1 cellular context compared by ENCODE assay signal in the genomic region with DNA sequence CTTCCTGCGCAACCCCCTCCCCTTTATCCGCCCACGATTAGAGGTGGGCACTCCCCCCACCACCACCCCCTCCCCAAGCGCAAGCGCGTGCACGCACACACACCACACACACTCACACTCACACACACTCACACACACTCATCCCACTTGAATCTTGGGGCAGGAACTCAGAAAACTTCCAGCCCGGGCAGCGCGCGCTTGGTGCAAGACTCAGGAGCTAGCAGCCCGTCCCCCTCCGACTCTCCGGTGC.
TF ChIP-seq lines count a peak whose summit lies in the region.

A gene (plus strand): TSS at position 170 of the 250 bp plus-strand sequence. CDS start 788 bp downstream, outside the sequence.

TF ChIP-seq in HepG2, 621 proteins besides CTCF, POLR2A, EP300 and RAD21 (continued from another document and continues in another):
- TF ChIP-seq, protein P1, sequence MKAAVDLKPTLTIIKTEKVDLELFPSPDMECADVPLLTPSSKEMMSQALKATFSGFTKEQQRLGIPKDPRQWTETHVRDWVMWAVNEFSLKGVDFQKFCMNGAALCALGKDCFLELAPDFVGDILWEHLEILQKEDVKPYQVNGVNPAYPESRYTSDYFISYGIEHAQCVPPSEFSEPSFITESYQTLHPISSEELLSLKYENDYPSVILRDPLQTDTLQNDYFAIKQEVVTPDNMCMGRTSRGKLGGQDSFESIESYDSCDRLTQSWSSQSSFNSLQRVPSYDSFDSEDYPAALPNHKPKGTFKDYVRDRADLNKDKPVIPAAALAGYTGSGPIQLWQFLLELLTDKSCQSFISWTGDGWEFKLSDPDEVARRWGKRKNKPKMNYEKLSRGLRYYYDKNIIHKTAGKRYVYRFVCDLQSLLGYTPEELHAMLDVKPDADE (CRISPR knock-in tag; IDR thresholded peaks at IDR 0.05): peak; percentile 74; the same call in 1 of the 2 replicates
- TF ChIP-seq ZNF329 (CRISPR knock-in tag; IDR thresholded peaks at IDR 0.05; ENCODE audit: low read depth) (no peak), PTBP1 (IDR thresholded peaks at IDR 0.05; ENCODE audit: low read depth, low read length, poor library complexity, severe bottlenecking) (peak; percentile 81), ZNF17 (CRISPR knock-in tag; IDR thresholded peaks at IDR 0.05) (no peak), MYNN (CRISPR knock-in tag; IDR thresholded peaks at IDR 0.05; ENCODE audit: low read depth) (0 out of 2 replicates have a peak, but pooled peaks have one; percentile 9), SP5 (CRISPR knock-in tag; IDR thresholded peaks at IDR 0.05; ENCODE audit: borderline replicate concordance, low read depth) (0 out of 2 replicates have a peak, but pooled peaks have one; percentile 1), ATF7-NPFF (CRISPR knock-in tag; IDR thresholded peaks at IDR 0.05; ENCODE audit: low read depth) (0 out of 2 replicates have a peak, but pooled peaks have one; percentile 13), ASH2L (IDR thresholded peaks at IDR 0.05; ENCODE audit: insufficient read length, low read depth, low read length) (peak; percentile 11), ZSCAN20 (CRISPR knock-in tag; IDR thresholded peaks at IDR 0.05; ENCODE audit: borderline replicate concordance) (peak; percentile 23; the same call in 1 of the 2 replicates), HNRNPLL (IDR thresholded peaks at IDR 0.05; ENCODE audit: low read depth, low read length, poor library complexity, severe bottlenecking) (peak; percentile 68), HOXA7 (CRISPR knock-in tag; IDR thresholded peaks at IDR 0.05) (no peak), ZNF143 (CRISPR knock-in tag; IDR thresholded peaks at IDR 0.05) (peak; percentile 25; the same call in 1 of the 2 replicates), GZF1 (CRISPR knock-in tag; IDR thresholded peaks at IDR 0.05) (0 out of 2 replicates have a peak, but pooled peaks have one; percentile 10), ZNF777 (CRISPR knock-in tag; IDR thresholded peaks at IDR 0.05) (no peak), BCL6 (CRISPR knock-in tag; IDR thresholded peaks at IDR 0.05) (no peak), FOSL2 (CRISPR knock-in tag; IDR thresholded peaks at IDR 0.05) (0 out of 2 replicates have a peak, but pooled peaks have one; percentile 1), RFX1 (IDR thresholded peaks at IDR 0.05) (no peak), KLF16 (CRISPR knock-in tag; IDR thresholded peaks at IDR 0.05) (no peak), SAFB2 (CRISPR knock-in tag; IDR thresholded peaks at IDR 0.05; ENCODE audit: borderline replicate concordance, low read depth) (no peak), ZBTB8A (CRISPR knock-in tag; IDR thresholded peaks at IDR 0.05; ENCODE audit: borderline replicate concordance, low read depth) (no peak), ZNF816 (CRISPR knock-in tag; IDR thresholded peaks at IDR 0.05; ENCODE audit: borderline replicate concordance) (no peak)
- TF ChIP-seq, protein P2, sequence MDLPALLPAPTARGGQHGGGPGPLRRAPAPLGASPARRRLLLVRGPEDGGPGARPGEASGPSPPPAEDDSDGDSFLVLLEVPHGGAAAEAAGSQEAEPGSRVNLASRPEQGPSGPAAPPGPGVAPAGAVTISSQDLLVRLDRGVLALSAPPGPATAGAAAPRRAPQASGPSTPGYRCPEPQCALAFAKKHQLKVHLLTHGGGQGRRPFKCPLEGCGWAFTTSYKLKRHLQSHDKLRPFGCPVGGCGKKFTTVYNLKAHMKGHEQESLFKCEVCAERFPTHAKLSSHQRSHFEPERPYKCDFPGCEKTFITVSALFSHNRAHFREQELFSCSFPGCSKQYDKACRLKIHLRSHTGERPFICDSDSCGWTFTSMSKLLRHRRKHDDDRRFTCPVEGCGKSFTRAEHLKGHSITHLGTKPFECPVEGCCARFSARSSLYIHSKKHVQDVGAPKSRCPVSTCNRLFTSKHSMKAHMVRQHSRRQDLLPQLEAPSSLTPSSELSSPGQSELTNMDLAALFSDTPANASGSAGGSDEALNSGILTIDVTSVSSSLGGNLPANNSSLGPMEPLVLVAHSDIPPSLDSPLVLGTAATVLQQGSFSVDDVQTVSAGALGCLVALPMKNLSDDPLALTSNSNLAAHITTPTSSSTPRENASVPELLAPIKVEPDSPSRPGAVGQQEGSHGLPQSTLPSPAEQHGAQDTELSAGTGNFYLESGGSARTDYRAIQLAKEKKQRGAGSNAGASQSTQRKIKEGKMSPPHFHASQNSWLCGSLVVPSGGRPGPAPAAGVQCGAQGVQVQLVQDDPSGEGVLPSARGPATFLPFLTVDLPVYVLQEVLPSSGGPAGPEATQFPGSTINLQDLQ (CRISPR knock-in tag; IDR thresholded peaks at IDR 0.05): peak; percentile 6; the same call in 1 of the 2 replicates
- TF ChIP-seq, protein P3, sequence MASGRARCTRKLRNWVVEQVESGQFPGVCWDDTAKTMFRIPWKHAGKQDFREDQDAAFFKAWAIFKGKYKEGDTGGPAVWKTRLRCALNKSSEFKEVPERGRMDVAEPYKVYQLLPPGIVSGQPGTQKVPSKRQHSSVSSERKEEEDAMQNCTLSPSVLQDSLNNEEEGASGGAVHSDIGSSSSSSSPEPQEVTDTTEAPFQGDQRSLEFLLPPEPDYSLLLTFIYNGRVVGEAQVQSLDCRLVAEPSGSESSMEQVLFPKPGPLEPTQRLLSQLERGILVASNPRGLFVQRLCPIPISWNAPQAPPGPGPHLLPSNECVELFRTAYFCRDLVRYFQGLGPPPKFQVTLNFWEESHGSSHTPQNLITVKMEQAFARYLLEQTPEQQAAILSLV (CRISPR knock-in tag; IDR thresholded peaks at IDR 0.05; ENCODE audit: borderline replicate concordance): no peak
- TF ChIP-seq, protein P4, sequence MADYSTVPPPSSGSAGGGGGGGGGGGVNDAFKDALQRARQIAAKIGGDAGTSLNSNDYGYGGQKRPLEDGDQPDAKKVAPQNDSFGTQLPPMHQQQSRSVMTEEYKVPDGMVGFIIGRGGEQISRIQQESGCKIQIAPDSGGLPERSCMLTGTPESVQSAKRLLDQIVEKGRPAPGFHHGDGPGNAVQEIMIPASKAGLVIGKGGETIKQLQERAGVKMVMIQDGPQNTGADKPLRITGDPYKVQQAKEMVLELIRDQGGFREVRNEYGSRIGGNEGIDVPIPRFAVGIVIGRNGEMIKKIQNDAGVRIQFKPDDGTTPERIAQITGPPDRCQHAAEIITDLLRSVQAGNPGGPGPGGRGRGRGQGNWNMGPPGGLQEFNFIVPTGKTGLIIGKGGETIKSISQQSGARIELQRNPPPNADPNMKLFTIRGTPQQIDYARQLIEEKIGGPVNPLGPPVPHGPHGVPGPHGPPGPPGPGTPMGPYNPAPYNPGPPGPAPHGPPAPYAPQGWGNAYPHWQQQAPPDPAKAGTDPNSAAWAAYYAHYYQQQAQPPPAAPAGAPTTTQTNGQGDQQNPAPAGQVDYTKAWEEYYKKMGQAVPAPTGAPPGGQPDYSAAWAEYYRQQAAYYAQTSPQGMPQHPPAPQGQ (CRISPR knock-in tag; IDR thresholded peaks at IDR 0.05; ENCODE audit: borderline replicate concordance): no peak
- TF ChIP-seq, protein P5, sequence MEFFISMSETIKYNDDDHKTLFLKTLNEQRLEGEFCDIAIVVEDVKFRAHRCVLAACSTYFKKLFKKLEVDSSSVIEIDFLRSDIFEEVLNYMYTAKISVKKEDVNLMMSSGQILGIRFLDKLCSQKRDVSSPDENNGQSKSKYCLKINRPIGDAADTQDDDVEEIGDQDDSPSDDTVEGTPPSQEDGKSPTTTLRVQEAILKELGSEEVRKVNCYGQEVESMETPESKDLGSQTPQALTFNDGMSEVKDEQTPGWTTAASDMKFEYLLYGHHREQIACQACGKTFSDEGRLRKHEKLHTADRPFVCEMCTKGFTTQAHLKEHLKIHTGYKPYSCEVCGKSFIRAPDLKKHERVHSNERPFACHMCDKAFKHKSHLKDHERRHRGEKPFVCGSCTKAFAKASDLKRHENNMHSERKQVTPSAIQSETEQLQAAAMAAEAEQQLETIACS (CRISPR knock-in tag; IDR thresholded peaks at IDR 0.05): peak; percentile 68
- TF ChIP-seq, protein P6, sequence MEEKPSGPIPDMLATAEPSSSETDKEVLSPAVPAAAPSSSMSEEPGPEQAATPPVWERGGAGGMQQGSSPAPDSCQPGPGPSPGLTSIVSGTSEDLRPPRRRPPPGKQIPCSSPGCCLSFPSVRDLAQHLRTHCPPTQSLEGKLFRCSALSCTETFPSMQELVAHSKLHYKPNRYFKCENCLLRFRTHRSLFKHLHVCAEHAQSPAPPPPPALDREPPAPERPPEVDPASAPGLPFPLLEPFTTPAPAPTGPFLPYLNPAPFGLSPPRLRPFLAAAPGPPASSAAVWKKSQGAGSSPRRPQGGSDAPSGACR (CRISPR knock-in tag; IDR thresholded peaks at IDR 0.05): no peak
- TF ChIP-seq, protein P7, sequence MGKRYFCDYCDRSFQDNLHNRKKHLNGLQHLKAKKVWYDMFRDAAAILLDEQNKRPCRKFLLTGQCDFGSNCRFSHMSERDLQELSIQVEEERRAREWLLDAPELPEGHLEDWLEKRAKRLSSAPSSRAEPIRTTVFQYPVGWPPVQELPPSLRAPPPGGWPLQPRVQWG (CRISPR knock-in tag; IDR thresholded peaks at IDR 0.05; ENCODE audit: borderline replicate concordance, low read depth): no peak
- TF ChIP-seq, protein P8, sequence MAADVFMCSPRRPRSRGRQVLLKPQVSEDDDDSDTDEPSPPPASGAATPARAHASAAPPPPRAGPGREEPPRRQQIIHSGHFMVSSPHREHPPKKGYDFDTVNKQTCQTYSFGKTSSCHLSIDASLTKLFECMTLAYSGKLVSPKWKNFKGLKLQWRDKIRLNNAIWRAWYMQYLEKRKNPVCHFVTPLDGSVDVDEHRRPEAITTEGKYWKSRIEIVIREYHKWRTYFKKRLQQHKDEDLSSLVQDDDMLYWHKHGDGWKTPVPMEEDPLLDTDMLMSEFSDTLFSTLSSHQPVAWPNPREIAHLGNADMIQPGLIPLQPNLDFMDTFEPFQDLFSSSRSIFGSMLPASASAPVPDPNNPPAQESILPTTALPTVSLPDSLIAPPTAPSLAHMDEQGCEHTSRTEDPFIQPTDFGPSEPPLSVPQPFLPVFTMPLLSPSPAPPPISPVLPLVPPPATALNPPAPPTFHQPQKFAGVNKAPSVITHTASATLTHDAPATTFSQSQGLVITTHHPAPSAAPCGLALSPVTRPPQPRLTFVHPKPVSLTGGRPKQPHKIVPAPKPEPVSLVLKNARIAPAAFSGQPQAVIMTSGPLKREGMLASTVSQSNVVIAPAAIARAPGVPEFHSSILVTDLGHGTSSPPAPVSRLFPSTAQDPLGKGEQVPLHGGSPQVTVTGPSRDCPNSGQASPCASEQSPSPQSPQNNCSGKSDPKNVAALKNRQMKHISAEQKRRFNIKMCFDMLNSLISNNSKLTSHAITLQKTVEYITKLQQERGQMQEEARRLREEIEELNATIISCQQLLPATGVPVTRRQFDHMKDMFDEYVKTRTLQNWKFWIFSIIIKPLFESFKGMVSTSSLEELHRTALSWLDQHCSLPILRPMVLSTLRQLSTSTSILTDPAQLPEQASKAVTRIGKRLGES (CRISPR knock-in tag; IDR thresholded peaks at IDR 0.05; ENCODE audit: borderline replicate concordance): peak; percentile 13; the same call in 1 of the 2 replicates
- TF ChIP-seq, protein P9, sequence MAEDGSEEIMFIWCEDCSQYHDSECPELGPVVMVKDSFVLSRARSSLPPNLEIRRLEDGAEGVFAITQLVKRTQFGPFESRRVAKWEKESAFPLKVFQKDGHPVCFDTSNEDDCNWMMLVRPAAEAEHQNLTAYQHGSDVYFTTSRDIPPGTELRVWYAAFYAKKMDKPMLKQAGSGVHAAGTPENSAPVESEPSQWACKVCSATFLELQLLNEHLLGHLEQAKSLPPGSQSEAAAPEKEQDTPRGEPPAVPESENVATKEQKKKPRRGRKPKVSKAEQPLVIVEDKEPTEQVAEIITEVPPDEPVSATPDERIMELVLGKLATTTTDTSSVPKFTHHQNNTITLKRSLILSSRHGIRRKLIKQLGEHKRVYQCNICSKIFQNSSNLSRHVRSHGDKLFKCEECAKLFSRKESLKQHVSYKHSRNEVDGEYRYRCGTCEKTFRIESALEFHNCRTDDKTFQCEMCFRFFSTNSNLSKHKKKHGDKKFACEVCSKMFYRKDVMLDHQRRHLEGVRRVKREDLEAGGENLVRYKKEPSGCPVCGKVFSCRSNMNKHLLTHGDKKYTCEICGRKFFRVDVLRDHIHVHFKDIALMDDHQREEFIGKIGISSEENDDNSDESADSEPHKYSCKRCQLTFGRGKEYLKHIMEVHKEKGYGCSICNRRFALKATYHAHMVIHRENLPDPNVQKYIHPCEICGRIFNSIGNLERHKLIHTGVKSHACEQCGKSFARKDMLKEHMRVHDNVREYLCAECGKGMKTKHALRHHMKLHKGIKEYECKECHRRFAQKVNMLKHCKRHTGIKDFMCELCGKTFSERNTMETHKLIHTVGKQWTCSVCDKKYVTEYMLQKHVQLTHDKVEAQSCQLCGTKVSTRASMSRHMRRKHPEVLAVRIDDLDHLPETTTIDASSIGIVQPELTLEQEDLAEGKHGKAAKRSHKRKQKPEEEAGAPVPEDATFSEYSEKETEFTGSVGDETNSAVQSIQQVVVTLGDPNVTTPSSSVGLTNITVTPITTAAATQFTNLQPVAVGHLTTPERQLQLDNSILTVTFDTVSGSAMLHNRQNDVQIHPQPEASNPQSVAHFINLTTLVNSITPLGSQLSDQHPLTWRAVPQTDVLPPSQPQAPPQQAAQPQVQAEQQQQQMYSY (CRISPR knock-in tag; IDR thresholded peaks at IDR 0.05): peak; percentile 32; the same call in 1 of the 2 replicates
- TF ChIP-seq, protein P10, sequence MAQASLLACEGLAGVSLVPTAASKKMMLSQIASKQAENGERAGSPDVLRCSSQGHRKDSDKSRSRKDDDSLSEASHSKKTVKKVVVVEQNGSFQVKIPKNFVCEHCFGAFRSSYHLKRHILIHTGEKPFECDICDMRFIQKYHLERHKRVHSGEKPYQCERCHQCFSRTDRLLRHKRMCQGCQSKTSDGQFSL (CRISPR knock-in tag; IDR thresholded peaks at IDR 0.05): peak; percentile 8
- TF ChIP-seq, protein P11, sequence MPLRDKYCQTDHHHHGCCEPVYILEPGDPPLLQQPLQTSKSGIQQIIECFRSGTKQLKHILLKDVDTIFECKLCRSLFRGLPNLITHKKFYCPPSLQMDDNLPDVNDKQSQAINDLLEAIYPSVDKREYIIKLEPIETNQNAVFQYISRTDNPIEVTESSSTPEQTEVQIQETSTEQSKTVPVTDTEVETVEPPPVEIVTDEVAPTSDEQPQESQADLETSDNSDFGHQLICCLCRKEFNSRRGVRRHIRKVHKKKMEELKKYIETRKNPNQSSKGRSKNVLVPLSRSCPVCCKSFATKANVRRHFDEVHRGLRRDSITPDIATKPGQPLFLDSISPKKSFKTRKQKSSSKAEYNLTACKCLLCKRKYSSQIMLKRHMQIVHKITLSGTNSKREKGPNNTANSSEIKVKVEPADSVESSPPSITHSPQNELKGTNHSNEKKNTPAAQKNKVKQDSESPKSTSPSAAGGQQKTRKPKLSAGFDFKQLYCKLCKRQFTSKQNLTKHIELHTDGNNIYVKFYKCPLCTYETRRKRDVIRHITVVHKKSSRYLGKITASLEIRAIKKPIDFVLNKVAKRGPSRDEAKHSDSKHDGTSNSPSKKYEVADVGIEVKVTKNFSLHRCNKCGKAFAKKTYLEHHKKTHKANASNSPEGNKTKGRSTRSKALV (CRISPR knock-in tag; IDR thresholded peaks at IDR 0.05): no peak
- TF ChIP-seq, protein P12, sequence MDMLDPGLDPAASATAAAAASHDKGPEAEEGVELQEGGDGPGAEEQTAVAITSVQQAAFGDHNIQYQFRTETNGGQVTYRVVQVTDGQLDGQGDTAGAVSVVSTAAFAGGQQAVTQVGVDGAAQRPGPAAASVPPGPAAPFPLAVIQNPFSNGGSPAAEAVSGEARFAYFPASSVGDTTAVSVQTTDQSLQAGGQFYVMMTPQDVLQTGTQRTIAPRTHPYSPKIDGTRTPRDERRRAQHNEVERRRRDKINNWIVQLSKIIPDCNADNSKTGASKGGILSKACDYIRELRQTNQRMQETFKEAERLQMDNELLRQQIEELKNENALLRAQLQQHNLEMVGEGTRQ (IDR thresholded peaks at IDR 0.05; ENCODE audit: low read depth, low read length): no peak
- TF ChIP-seq, protein P12 (CRISPR knock-in tag; IDR thresholded peaks at IDR 0.05; ENCODE audit: borderline replicate concordance): 0 out of 2 replicates have a peak, but pooled peaks have one; percentile 24
